In genomic region chr5:111299831-111300432, GRCh38 we compare ENCODE assay signal across 1 cellular context.
TF ChIP-seq lines count a peak whose summit lies in the region.

No MANE protein-coding gene starts in this region.

TF ChIP-seq in IMR-90, 13 proteins besides CTCF, POLR2A, EP300 and RAD21 (continued from another document):
- no peak for TF ChIP-seq BHLHE40 (IDR thresholded peaks at IDR 0.05; ENCODE audit: low read depth, low read length)
- no peak for TF ChIP-seq CEBPB (IDR thresholded peaks at IDR 0.05; ENCODE audit: low read depth, low read length)
- TF ChIP-seq SMC3 (IDR thresholded peaks at IDR 0.05; ENCODE audit: low read depth, low read length), result no peak
